ENCODE assay signal across 26 cellular contexts in genomic region chr11:10891321-10891720, GRCh38.
"Had no signal": no experiment of that assay in that cellular context is flagged by ENCODE, and none has a peak within 500 bp of the region (broad histone marks: within the 10 kb centered on the region; RNA-seq: fewer than 3 reads in every experiment).

No MANE protein-coding gene starts in this region.

- DNase-seq: colonic mucosa; effector CD8-positive, alpha-beta T cell; effector memory CD8-positive, alpha-beta T cell; endodermal cell; erythroblast; esophagus squamous epithelium; foreskin fibroblast; foreskin melanocyte; gastrocnemius medialis; glutamatergic neuron; head of caudate nucleus; heart right ventricle; hippocampal formation; left cardiac atrium; left lung; left ventricle myocardium superior; lower lobe of right lung; mesenchymal stem cell; mucosa of descending colon; naive B cell; naive thymus-derived CD8-positive, alpha-beta T cell had no signal

- H3K36me3 ChIP-seq: colonic mucosa, esophagus squamous epithelium, gastrocnemius medialis, heart right ventricle, left lung, lower lobe of right lung had no signal

- ATAC-seq: effector memory CD8-positive, alpha-beta T cell; esophagus mucosa; gastrocnemius medialis; heart right ventricle; left cardiac atrium; left lung; left ventricle myocardium superior; lower lobe of right lung; mucosa of descending colon; naive thymus-derived CD8-positive, alpha-beta T cell had no signal

- FAIRE-seq: endometrium, islet of Langerhans, keratinocyte had no signal

- H3K4me1 ChIP-seq: left lung, lower lobe of right lung had no signal

- H3K27me3 ChIP-seq: colonic mucosa, esophagus squamous epithelium, gastrocnemius medialis, heart right ventricle, left lung had no signal

- H3K27ac ChIP-seq: colonic mucosa, epithelial cell of prostate, esophagus squamous epithelium, left lung, lower lobe of right lung had no signal

- H3K4me3 ChIP-seq: colonic mucosa, esophagus squamous epithelium, gastrocnemius medialis, heart right ventricle, left lung, lower lobe of right lung, mucosa of descending colon had no signal

- H3K9me3 ChIP-seq: colonic mucosa, esophagus squamous epithelium, gastrocnemius medialis, lower lobe of right lung had no signal
